Comparison of ENCODE assay signal across 19 cellular contexts in the genomic region with DNA sequence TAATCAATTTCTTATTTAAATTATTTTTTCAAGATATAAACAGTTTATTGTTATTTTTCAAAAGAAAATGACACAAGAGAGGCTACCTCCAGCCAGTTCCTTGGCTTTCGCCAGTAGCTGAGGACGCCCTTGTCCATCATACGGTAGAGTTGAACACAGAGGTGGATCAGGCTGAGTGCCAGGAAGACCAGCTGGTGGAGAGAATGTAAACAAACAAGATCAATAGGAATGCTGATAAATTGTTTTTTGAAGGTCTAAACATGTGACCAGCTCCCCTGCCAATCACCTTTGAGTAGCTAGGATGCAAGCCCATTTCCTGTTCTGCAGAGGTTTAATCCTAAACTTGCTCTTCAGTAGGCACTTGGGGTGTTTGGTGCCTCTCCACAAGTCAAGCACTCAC.
A peak's percentile ranks its signal among the peaks of the same experiment; 100 is the strongest.
DNase-seq lines count a peak whose midpoint lies in the region; ATAC-seq and TF ChIP-seq lines count a peak whose summit lies in the region.
"Had no signal": no experiment of that assay in that cellular context is flagged by ENCODE, and none has a peak within 500 bp of the region (broad histone marks: within the 10 kb centered on the region; RNA-seq: fewer than 3 reads in every experiment).

No MANE protein-coding gene starts in this region.

- dilution Hi-C loops in IMR-90 (cut with HindIII; ENCODE audit: low sequenced_read_pairs, unreplicated experiment), result no loop called here

- H3K14ac ChIP-seq in IMR-90 (replicated peaks; ENCODE audit: low read depth, low read length), result no peak overlapping the region

- no peak overlapping the region for H3K4me2 ChIP-seq in IMR-90 (ENCODE audit: low read depth, low read length)

- H4K91ac ChIP-seq in IMR-90 (ENCODE audit: insufficient read depth, low read depth, low read length), result no peak overlapping the region

- H3K27me3 ChIP-seq in IMR-90 (ENCODE audit: control insufficient read depth, insufficient read depth, low read length), result no peaks in the 10 kb centered on the region; the same call in 1 of the 2 replicates
- H3K27me3 ChIP-seq: Peyer's patch had no signal

- H3K4me1 ChIP-seq in IMR-90 (ENCODE audit: control insufficient read depth, insufficient read depth, low read length), result peaks cover 6% of the 10 kb centered on the region; the same call in 1 of the 2 replicates

- H2AK9ac ChIP-seq in IMR-90 (replicated peaks; ENCODE audit: low read depth, low read length, poor library complexity), result no peak overlapping the region

- no peak for TF ChIP-seq POLR2A in IMR-90 (IDR thresholded peaks at IDR 0.05; ENCODE audit: low read depth, low read length)

- H3K9ac ChIP-seq in IMR-90 (ENCODE audit: low read depth, low read length), result no peak overlapping the region

- no peak overlapping the region for H3K4ac ChIP-seq in IMR-90 (ENCODE audit: low read depth, low read length)

- intact Hi-C loops in IMR-90 (cut with micrococcal nuclease), result no loop called here

- H2BK120ac ChIP-seq in IMR-90 (ENCODE audit: low read depth, low read length), result no peak overlapping the region

- no peak overlapping the region for H3K4me3 ChIP-seq in IMR-90 (ENCODE audit: insufficient read depth, low read depth, low read length)
- H3K4me3 ChIP-seq: K562, Peyer's patch had no signal

- no peak overlapping the region for H4K5ac ChIP-seq in IMR-90 (ENCODE audit: low read depth, low read length)

- no peaks in the 10 kb centered on the region for H4K20me1 ChIP-seq in IMR-90 (ENCODE audit: insufficient read depth, low read length)

- no peak overlapping the region for H3K23ac ChIP-seq in IMR-90 (ENCODE audit: low read depth, low read length)

- no peak for TF ChIP-seq CTCF in IMR-90 (conservative IDR thresholded peaks at IDR 0.05; ENCODE audit: low read depth, low read length)

- no peak overlapping the region for H2AK5ac ChIP-seq in IMR-90 (ENCODE audit: low read depth, low read length)

- no peak overlapping the region for H4K8ac ChIP-seq in IMR-90 (ENCODE audit: low read depth in 2 of 2, low read length in 2 of 2)

- H2BK15ac ChIP-seq in IMR-90 (ENCODE audit: low read depth, low read length), result peak overlapping the region; percentile 25; the same call in 1 of the 3 replicates

- no peak overlapping the region for H3K27ac ChIP-seq in IMR-90 (ENCODE audit: insufficient read depth, low read length)
- H3K27ac ChIP-seq: Peyer's patch had no signal

- no peaks in the 10 kb centered on the region; a peak in 1 of 4 replicates for H3K79me1 ChIP-seq in IMR-90 (ENCODE audit: low read depth in 1 of 2, low read length in 2 of 2)

- no peak overlapping the region for H2BK20ac ChIP-seq in IMR-90 (ENCODE audit: low read depth, low read length)

- no peak overlapping the region for H2AFZ ChIP-seq in IMR-90 (replicated peaks; ENCODE audit: low read length, poor library complexity)

- DNase-seq in NCI-H1694 (lab: John Stamatoyannopoulos, UW) (peak; percentile 7), NCI-H1694 treated with DMSO at 0.1 percent for 48 hours (lab: John Stamatoyannopoulos, UW) (no peak), IMR-90 (no peak), NCI-H2081 (lab: John Stamatoyannopoulos, UW) (peak; percentile 7 to 28), SHP77 (lab: John Stamatoyannopoulos, UW) (peak; percentile 26 to 68)
- no peak for DNase-seq in activated CD8-positive, alpha-beta memory T cell treated with anti-CD3 and anti-CD28 coated beads, Interleukin-2, amount 50 U/mL, for 4 hours
- DNase-seq in activated naive CD4-positive, alpha-beta T cell treated with Interleukin-2 at 50 U/mL for 16 hours, result no peak
- DNase-seq: CD4-positive, alpha-beta T cell; DMS79; GOT3; NCI-H1417 treated with DMSO at 0.1 percent for 48 hours; NCI-H2107; NCI-H446; Peyer's patch; SW 1271; T-helper 2 cell had no signal

- TF ChIP-seq RAD21 in IMR-90 (IDR thresholded peaks at IDR 0.05; ENCODE audit: low read length), result no peak

- in situ Hi-C loops in IMR-90 (cut with MboI; ENCODE audit: low sequenced_read_pairs), result no loop called here

- no TSS peak for BruUV-seq in IMR-90 (replicated peaks; lab: Mats Ljungman, UMichigan)

- 100% methylated on average over 1 of the region's 3 CpGs; no CpG with 5 or more reads in 1 of the 2 experiments for WGBS in IMR-90 (ENCODE audit: extremely low coverage in 2 of 2, insufficient read length in 1 of 2), 2 experiments

- H3K56ac ChIP-seq in IMR-90 (ENCODE audit: extremely low read depth, insufficient read depth, low read length), result no peak overlapping the region

- H2BK5ac ChIP-seq in IMR-90 (ENCODE audit: low read depth, low read length, poor library complexity, severe bottlenecking), result no peak overlapping the region

- H3K9me3 ChIP-seq in IMR-90 (ENCODE audit: control insufficient read depth, insufficient read depth, low read length), result no peaks in the 10 kb centered on the region
- H3K9me3 ChIP-seq: Peyer's patch had no signal

- POLR2A ChIA-PET in IMR-90 (lab: Charles Lee; ENCODE audit: unreplicated experiment), result no interaction called here

- no peaks in the 10 kb centered on the region for H3K36me3 ChIP-seq in IMR-90 (ENCODE audit: control insufficient read depth, insufficient read depth, low read length)
- H3K36me3 ChIP-seq: Peyer's patch had no signal

- no peak for ATAC-seq in IMR-90 (ENCODE audit: low read depth)
- ATAC-seq in HG03196 (IDR thresholded peaks at IDR 0.05; ENCODE audit: unreplicated experiment), result no peak
- ATAC-seq: HCT116, K562 had no signal

- H3K9me1 ChIP-seq in IMR-90 (ENCODE audit: insufficient read depth, low read length), result peaks cover 19% of the 10 kb centered on the region

- no peak overlapping the region for H3K18ac ChIP-seq in IMR-90 (ENCODE audit: low read depth, low read length)

- CTCF ChIA-PET in IMR-90 (lab: Yijun Ruan, JAX), result interaction anchor here (0.7 to 1.2 kb wide), 2 partner anchors 13 to 543 kb away, joined by 3 read pairs; no protein-coding TSS in a partner anchor

TF ChIP-seq in IMR-90, 13 proteins besides CTCF, POLR2A, EP300 and RAD21:
- no peak for TF ChIP-seq CHD1 (IDR thresholded peaks at IDR 0.05; ENCODE audit: low read depth, low read length)
- TF ChIP-seq BHLHE40 (IDR thresholded peaks at IDR 0.05; ENCODE audit: low read depth, low read length), result no peak
- no peak for TF ChIP-seq MAZ (IDR thresholded peaks at IDR 0.05; ENCODE audit: borderline replicate concordance, low read depth, low read length)
- TF ChIP-seq CEBPB (IDR thresholded peaks at IDR 0.05; ENCODE audit: low read depth, low read length), result no peak
- no peak for TF ChIP-seq MXI1 (IDR thresholded peaks at IDR 0.05; ENCODE audit: borderline replicate concordance, low read depth, low read length)
- TF ChIP-seq ELK1 (IDR thresholded peaks at IDR 0.05; ENCODE audit: borderline replicate concordance, low read depth, low read length), result no peak
- no peak for TF ChIP-seq RCOR1 (IDR thresholded peaks at IDR 0.05; ENCODE audit: insufficient replicate concordance, low read length)
- no peak for TF ChIP-seq MAFK (IDR thresholded peaks at IDR 0.05; ENCODE audit: low read depth, low read length)
- TF ChIP-seq SMC3 (IDR thresholded peaks at IDR 0.05; ENCODE audit: low read depth, low read length), result no peak
- TF ChIP-seq, protein P1, sequence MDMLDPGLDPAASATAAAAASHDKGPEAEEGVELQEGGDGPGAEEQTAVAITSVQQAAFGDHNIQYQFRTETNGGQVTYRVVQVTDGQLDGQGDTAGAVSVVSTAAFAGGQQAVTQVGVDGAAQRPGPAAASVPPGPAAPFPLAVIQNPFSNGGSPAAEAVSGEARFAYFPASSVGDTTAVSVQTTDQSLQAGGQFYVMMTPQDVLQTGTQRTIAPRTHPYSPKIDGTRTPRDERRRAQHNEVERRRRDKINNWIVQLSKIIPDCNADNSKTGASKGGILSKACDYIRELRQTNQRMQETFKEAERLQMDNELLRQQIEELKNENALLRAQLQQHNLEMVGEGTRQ (IDR thresholded peaks at IDR 0.05; ENCODE audit: low read depth, low read length), result no peak
- no peak for TF ChIP-seq NFE2L2 (IDR thresholded peaks at IDR 0.05; ENCODE audit: low read depth, low read length)
- TF ChIP-seq FOS (IDR thresholded peaks at IDR 0.05; ENCODE audit: low read depth, low read length), result no peak
- TF ChIP-seq RFX5 (IDR thresholded peaks at IDR 0.05; ENCODE audit: low read depth, low read length), result no peak

Comparison
In these comparisons a context has a peak if more than half of its experiments do, and no peak if none do; other contexts are left out.
1. DNase-seq: peak in NCI-H1694 (single experiment), NCI-H2081 (2 of 2) and SHP77 (2 of 2); none in NCI-H1694 treated with DMSO at 0.1 percent for 48 hours (single experiment), IMR-90 (single experiment), activated CD8-positive, alpha-beta memory T cell treated with anti-CD3 and anti-CD28 coated beads, Interleukin-2, amount 50 U/mL, for 4 hours (single experiment) and activated naive CD4-positive, alpha-beta T cell treated with Interleukin-2 at 50 U/mL for 16 hours (single experiment).